ENCODE assay signal across 13 cellular contexts in genomic region chr6:166554316-166554715, GRCh38. TPM values are rescaled to one million over a fixed set of nuclear protein-coding genes. Genes with fewer than 3 reads are reported as not detected.
DNase-seq lines count a peak whose midpoint lies in the region; ATAC-seq and TF ChIP-seq lines count a peak whose summit lies in the region.
"Had no signal": no experiment of that assay in that cellular context is flagged by ENCODE, and none has a peak within 500 bp of the region (broad histone marks: within the 10 kb centered on the region; RNA-seq: fewer than 3 reads in every experiment).

No MANE protein-coding gene starts in this region.

- no peaks in the 10 kb centered on the region for H3K27me3 Mint-ChIP-seq in Calu3 (ENCODE audit: unreplicated experiment)

- no peak for TF ChIP-seq POLR2A in stomach (IDR thresholded peaks at IDR 0.05)

- BruUV-seq in Calu3 (replicated peaks; lab: Mats Ljungman, UMichigan), result no TSS peak

- H3K9me3 ChIP-seq in lower lobe of right lung, result no peaks in the 10 kb centered on the region
- no peaks in the 10 kb centered on the region for H3K9me3 ChIP-seq in stomach

- no peak overlapping the region for H3K4me3 ChIP-seq in lower lobe of right lung
- no peak overlapping the region for H3K4me3 ChIP-seq in stomach

- intact Hi-C loops in lower lobe of right lung (cut with DNase I) (loop anchor here (10.0 kb wide), 1 partner anchor 70 kb away; the partner anchor contains the start of gene RPS6KA2), stomach (cut with DNase I; ENCODE audit: low total_unique reads) (no loop called here), Calu3 (cut with micrococcal nuclease; ENCODE audit: unreplicated experiment) (no loop called here)

- 64 to 83% (median 76%) methylated on average over 8 of the region's 8 CpGs for WGBS in stomach, 5 donors

- peak overlapping the region; percentile 46 for H3K27ac ChIP-seq in epithelial cell of prostate
- peak overlapping the region; percentile 81 for H3K27ac ChIP-seq in lower lobe of right lung
- H3K27ac ChIP-seq in stomach, result peak overlapping the region; percentile 25 to 83 (median 57)

- H3K9me3 Mint-ChIP-seq in Calu3 (ENCODE audit: low read depth, unreplicated experiment), result no peaks in the 10 kb centered on the region

- no peaks in the 10 kb centered on the region for H3K27me3 ChIP-seq in lower lobe of right lung (ENCODE audit: low read depth)
- no peaks in the 10 kb centered on the region for H3K27me3 ChIP-seq in stomach

- H3K4me1 Mint-ChIP-seq in Calu3 (ENCODE audit: low read depth, unreplicated experiment), result peaks cover 44% of the 10 kb centered on the region

- no peak overlapping the region for H3K27ac Mint-ChIP-seq in Calu3 (ENCODE audit: unreplicated experiment)
- H3K27ac Mint-ChIP-seq: activated naive CD4-positive, alpha-beta T cell treated with anti-CD3 and anti-CD28 coated beads, Interleukin-2, amount 50 U/mL, for 72 hours had no signal

- peaks cover 11% of the 10 kb centered on the region for H3K36me3 Mint-ChIP-seq in Calu3 (ENCODE audit: insufficient read depth, unreplicated experiment)

- DNase-seq in RPMI7951 (ENCODE audit: low read depth), result peak; percentile 10
- DNase-seq in epithelial cell of prostate (ENCODE audit: low read depth, low spot score), result no peak
- DNase-seq in lower lobe of right lung, result no peak
- no peak for DNase-seq in stomach
- no peak for DNase-seq in activated effector memory CD4-positive, alpha-beta T cell treated with anti-CD3 and anti-CD28 coated beads, Interleukin-2, amount 50 U/mL, for 16 hours
- DNase-seq in Calu3, result no peak
- no peak for DNase-seq in HT-29 (ENCODE audit: low spot score)
- DNase-seq in NCI-H2171 (lab: John Stamatoyannopoulos, UW), result no peak
- DNase-seq: GDM1, NCI-H1048, NCI-H524 treated with DMSO at 0.1 percent for 48 hours, RPMI8226 had no signal

- CTCF ChIA-PET in Calu3 (lab: Charles Lee), result no interaction called here

- TF ChIP-seq CTCF in lower lobe of right lung (IDR thresholded peaks at IDR 0.05), result no peak
- TF ChIP-seq CTCF in stomach (IDR thresholded peaks at IDR 0.05), result no peak
- no peak for TF ChIP-seq CTCF in Calu3 (IDR thresholded peaks at IDR 0.05; ENCODE audit: unreplicated experiment)

- TF ChIP-seq EP300 in stomach (IDR thresholded peaks at IDR 0.05), result no peak

- peaks cover 45% of the 10 kb centered on the region for H3K4me1 ChIP-seq in lower lobe of right lung
- peaks cover 7 to 44% (median 25%) of the 10 kb centered on the region in 4 donors for H3K4me1 ChIP-seq in stomach

- H3K36me3 ChIP-seq in lower lobe of right lung (no peaks in the 10 kb centered on the region), stomach (no peaks in the 10 kb centered on the region)

- no peak overlapping the region for H3K4me3 Mint-ChIP-seq in Calu3 (ENCODE audit: low read depth, unreplicated experiment)

- ATAC-seq in lower lobe of right lung, result no peak
- ATAC-seq: activated naive CD4-positive, alpha-beta T cell treated with anti-CD3 and anti-CD28 coated beads, Interleukin-2, amount 50 U/mL, for 72 hours had no signal

RNA-seq across cellular contexts. Expression of gene RAMACL, which starts 32.2 kb away (rescaled TPM):
- total RNA-seq in RPMI7951 (2014; rRNA removed; shearing (Covaris generic)), result 0.24 and 0.29 TPM in 2 replicates
- 6.6 TPM for total RNA-seq in lower lobe of right lung
- 1 to 10 TPM in 3 of 5 donors, not detected in 2; 3.5 to 9.0 (median 5.5) TPM for total RNA-seq in stomach
- polyA plus RNA-seq in stomach, result under 1 TPM in 2 of 3 donors, not detected in 1; 0.25 to 0.46 TPM
- 1.3 and 2.2 TPM in 2 replicates for total RNA-seq in Calu3 (2022)
- 0.15 TPM in 1 of 2 replicates, not detected in the other for total RNA-seq in HT-29 (2014; rRNA removed; shearing (Covaris generic))
